Comparison of ENCODE assay signal across 19 cellular contexts in the genomic region with DNA sequence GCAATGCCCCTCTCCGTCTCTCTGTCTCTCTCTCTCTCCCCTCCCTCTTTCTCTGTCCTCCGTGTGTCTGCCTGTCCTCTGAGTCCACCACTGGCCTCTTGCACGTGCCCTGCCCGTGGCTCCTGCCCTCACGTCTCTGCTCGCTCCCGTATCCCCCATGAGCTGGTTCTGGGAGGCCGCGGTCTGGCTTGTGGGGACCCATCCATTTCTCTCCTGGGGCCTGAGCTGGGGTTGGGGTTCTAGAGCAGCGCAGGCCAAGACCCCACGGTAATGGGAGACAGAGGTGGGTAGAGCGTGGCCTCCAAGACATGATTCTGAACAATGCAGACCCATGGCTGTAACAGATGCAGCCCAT. TPM values are rescaled to one million over a fixed set of nuclear protein-coding genes. Genes with fewer than 3 reads are reported as not detected.
"Had no signal": no experiment of that assay in that cellular context is flagged by ENCODE, and none has a peak within 500 bp of the region (broad histone marks: within the 10 kb centered on the region; RNA-seq: fewer than 3 reads in every experiment).

No MANE protein-coding gene starts in this region.

- H3K4me3 ChIP-seq: esophagus squamous epithelium, gastroesophageal sphincter, lung, psoas muscle, right lobe of liver had no signal

- H3K36me3 Mint-ChIP-seq: immature natural killer cell had no signal

- H3K27ac ChIP-seq: esophagus squamous epithelium, gastroesophageal sphincter, parathyroid adenoma, psoas muscle, right lobe of liver had no signal

- H3K9ac ChIP-seq: parathyroid adenoma had no signal

- H3K4me1 Mint-ChIP-seq: immature natural killer cell had no signal

- ATAC-seq: effector memory CD8-positive, alpha-beta T cell; gastroesophageal sphincter; left cardiac atrium; left ventricle myocardium superior; natural killer cell treated with Interleukin-12 subunit alpha and Interleukin-12 subunit beta and Interleukin-15 and Interleukin-18, amount 100 ng/mL, for 72 hours; psoas muscle had no signal

- H3K27ac Mint-ChIP-seq: dendritic cell treated with granulocyte-macrophage colony-stimulating factor and Interleukin-4, amounts not matched to agents 40 ng/mL and 50 ng/mL, for 4 days; effector memory CD8-positive, alpha-beta T cell; immature natural killer cell; natural killer cell treated with Interleukin-12 subunit alpha and Interleukin-12 subunit beta and Interleukin-15 and Interleukin-18, amount 100 ng/mL, for 72 hours had no signal

- H3K36me3 ChIP-seq: esophagus squamous epithelium, gastroesophageal sphincter, right lobe of liver had no signal

- H3K9me3 ChIP-seq: esophagus squamous epithelium, gastroesophageal sphincter, psoas muscle, right lobe of liver had no signal

- H3K27me3 ChIP-seq: right lobe of liver had no signal

- H3K4me1 ChIP-seq: esophagus squamous epithelium, gastroesophageal sphincter, parathyroid adenoma, psoas muscle, right lobe of liver had no signal

- DNase-seq: effector memory CD8-positive, alpha-beta T cell; esophagus squamous epithelium; foreskin fibroblast; glutamatergic neuron; immature natural killer cell; left ventricle myocardium superior; mesenchymal stem cell; midbrain; psoas muscle; retina; stimulated activated naive CD4-positive, alpha-beta T cell treated with Interleukin-2 at 50 U/mL for 16 hours; trophoblast cell had no signal

- H3K4me3 Mint-ChIP-seq: dendritic cell treated with granulocyte-macrophage colony-stimulating factor and Interleukin-4, amounts not matched to agents 40 ng/mL and 50 ng/mL, for 4 days; effector memory CD8-positive, alpha-beta T cell; immature natural killer cell; natural killer cell treated with Interleukin-12 subunit alpha and Interleukin-12 subunit beta and Interleukin-15 and Interleukin-18, amount 100 ng/mL, for 72 hours had no signal

- H2AFZ ChIP-seq: parathyroid adenoma had no signal

RNA-seq across cellular contexts. Expression of a gene that starts 19.0 kb away (rescaled TPM):
- total RNA-seq: natural killer cell treated with Interleukin-12 subunit alpha and Interleukin-12 subunit beta and Interleukin-15 and Interleukin-18, amount 100 ng/mL, for 72 hours had no signal
- polyA plus RNA-seq: immature natural killer cell had no signal
